Comparison of ENCODE assay signal across 7 cellular contexts in the genomic region with DNA sequence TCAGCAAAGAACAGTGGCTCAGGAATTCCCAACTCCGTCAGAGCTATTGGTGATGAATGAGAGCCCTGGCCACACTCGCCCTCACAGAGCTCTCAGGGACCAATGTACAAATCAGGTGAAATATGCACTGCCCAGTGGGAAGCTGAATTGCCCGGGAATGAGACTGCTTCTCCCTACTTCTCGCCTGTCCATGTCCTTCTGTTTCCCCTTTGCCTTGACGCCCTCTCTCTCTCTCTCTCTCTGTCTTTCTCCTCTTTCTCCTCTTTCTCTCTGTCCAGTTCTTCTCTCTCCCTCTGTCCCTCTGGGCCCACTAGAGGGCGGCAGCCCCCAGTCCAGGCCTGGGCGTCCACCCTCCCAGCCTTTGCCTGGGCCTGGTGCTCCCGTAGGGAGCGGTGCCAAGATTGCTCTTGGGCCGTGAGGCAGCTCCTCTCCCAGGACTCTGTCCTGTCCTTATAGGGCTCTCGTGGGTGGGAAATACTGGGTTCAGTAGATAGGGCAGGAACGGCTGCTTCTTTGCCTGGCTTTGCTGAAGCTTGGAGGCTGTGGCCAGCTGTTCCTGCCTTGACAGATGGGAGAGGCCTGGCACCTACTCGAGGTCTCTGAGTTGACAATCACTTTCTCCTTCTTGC. TPM values are rescaled to one million over a fixed set of nuclear protein-coding genes. Genes with fewer than 3 reads are reported as not detected.
DNase-seq lines count a peak whose midpoint lies in the region; ATAC-seq and TF ChIP-seq lines count a peak whose summit lies in the region.

No MANE protein-coding gene starts in this region.

- no peaks in the 10 kb centered on the region for H3K27me3 ChIP-seq in right cardiac atrium (ENCODE audit: control insufficient read depth, insufficient read depth)

- peak; percentile 44 for TF ChIP-seq CTCF in GM10248 (IDR thresholded peaks at IDR 0.05; ENCODE audit: control extremely low read depth, extremely low read depth, low read depth, missing control alignments)
- peak; percentile 73 for TF ChIP-seq CTCF in NB4 (IDR thresholded peaks at IDR 0.05; ENCODE audit: low read depth, low read length)

- POLR2A ChIA-PET in GM10248 (lab: Yijun Ruan, JAX), result no interaction called here

- intact Hi-C loops in right cardiac atrium (cut with DNase I), result no loop called here

- DNase-seq in GM10248 (ENCODE audit: extremely low spot score) (no peak), NB4 (ENCODE audit: low read depth) (peak; percentile 47), anterior cingulate cortex (lab: John Stamatoyannopoulos, UW) (peak in 54 of 58 donors; percentile 9 to 84 (median 62)), right cardiac atrium (peak; percentile 91 to 96 (median 95)), putamen (ENCODE audit: low spot score) (peak; percentile 85)

- H3K4me3 ChIP-seq in NB4 (ENCODE audit: low read depth, low read length) (no peak overlapping the region), right cardiac atrium (ENCODE audit: low read length) (no peak overlapping the region)

- peak overlapping the region; percentile 54 for H3K27ac ChIP-seq in right cardiac atrium (ENCODE audit: low read length)

- CTCF ChIA-PET in GM10248 (lab: Yijun Ruan, JAX), result interaction anchor here (0.6 to 6.6 kb wide), 21 partner anchors 9 to 281 kb away, joined by 3 to 49 read pairs (median 4); partner anchors contain the start of gene RHOB

- WGBS in right cardiac atrium, result 18% methylated on average over 13 of the region's 13 CpGs

- ATAC-seq in right cardiac atrium (peak; percentile 98 to 99), GM18505 (IDR thresholded peaks at IDR 0.05; ENCODE audit: unreplicated experiment) (no peak), GM19035 (IDR thresholded peaks at IDR 0.05; ENCODE audit: unreplicated experiment) (no peak)

- peaks cover 4% of the 10 kb centered on the region for H3K4me1 ChIP-seq in right cardiac atrium (ENCODE audit: control insufficient read depth, insufficient read depth, low read length)

- H3K9me3 ChIP-seq in right cardiac atrium (ENCODE audit: control insufficient read depth, low read length), result no peaks in the 10 kb centered on the region

- TF ChIP-seq POLR2A in NB4 (IDR thresholded peaks at IDR 0.05; ENCODE audit: extremely low read depth, insufficient read length) (no peak), GM18505 (IDR thresholded peaks at IDR 0.05; ENCODE audit: borderline replicate concordance, extremely low read depth, insufficient read depth, insufficient read length) (no peak)

RNA-seq across cellular contexts. Expression of gene PUM2, which starts 28.4 kb away (rescaled TPM):
- total RNA-seq in right cardiac atrium, result 10 to 100 TPM; 77.2 to 84.5 (median 81.3) TPM
- polyA plus RNA-seq in right cardiac atrium, result 27.5 TPM

Comparison
In these comparisons a context has a peak if more than half of its experiments do, and no peak if none do; other contexts are left out.
1. ATAC-seq: peak in right cardiac atrium (2 of 2); none in GM18505 (single experiment) and GM19035 (single experiment).